In the genomic region with DNA sequence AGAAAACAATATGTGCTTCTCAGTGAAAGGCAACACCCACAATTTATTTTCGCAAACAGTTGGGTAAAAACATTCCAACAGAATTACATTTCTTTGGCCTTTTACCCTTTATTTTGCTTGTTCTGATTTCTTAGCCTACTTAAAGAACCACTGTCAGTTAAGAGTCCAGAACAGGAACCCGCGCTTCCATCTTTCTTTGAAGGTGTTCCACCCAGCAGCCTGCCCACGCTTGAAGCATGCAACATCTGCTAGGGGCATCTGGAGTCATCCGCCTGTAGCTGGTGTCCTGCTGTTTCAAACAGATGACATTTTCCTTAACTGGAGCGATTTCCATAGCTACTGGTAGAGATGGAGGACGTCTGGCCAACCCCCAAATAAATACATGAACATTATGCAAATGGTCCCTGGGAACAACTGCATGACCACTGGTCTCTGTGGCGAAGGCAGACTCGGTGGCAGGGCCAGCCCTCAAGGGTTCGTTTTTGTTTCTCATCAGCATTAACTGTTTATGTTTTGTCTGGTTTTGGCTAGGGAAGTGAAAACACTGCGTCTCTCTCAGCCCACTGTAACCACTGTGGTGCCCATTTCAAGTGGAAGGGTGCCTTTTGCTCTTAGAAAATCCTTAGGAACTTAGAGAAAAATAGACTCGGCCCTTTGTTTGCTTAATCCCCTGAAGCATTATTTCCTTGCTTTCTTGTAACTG, we compare ENCODE assay signal across 9 cellular contexts. TPM values are rescaled to one million over a fixed set of nuclear protein-coding genes. Genes with fewer than 3 reads are reported as not detected.
DNase-seq lines count a peak whose midpoint lies in the region; ATAC-seq, FAIRE-seq and TF ChIP-seq lines count a peak whose summit lies in the region.
"Had no signal": no experiment of that assay in that cellular context is flagged by ENCODE, and none has a peak within 500 bp of the region (broad histone marks: within the 10 kb centered on the region; RNA-seq: fewer than 3 reads in every experiment).

No MANE protein-coding gene starts in this region.

- H3K4me3 ChIP-seq in endodermal cell (ENCODE audit: low read length): no peak overlapping the region
- no peak overlapping the region for H3K4me3 ChIP-seq in tibial artery
- no peak overlapping the region for H3K4me3 ChIP-seq in pancreas

- H3K27me3 ChIP-seq in endodermal cell (ENCODE audit: control insufficient read depth, insufficient read depth, low read length, poor library complexity, severe bottlenecking) (peaks cover 5% of the 10 kb centered on the region), tibial artery (no peaks in the 10 kb centered on the region), pancreas (no peaks in the 10 kb centered on the region)

- H3K4me1 ChIP-seq in endodermal cell (ENCODE audit: control insufficient read depth, insufficient read depth, low read length) (no peaks in the 10 kb centered on the region), tibial artery (peaks cover 0 to 41% (median 18%) of the 10 kb centered on the region in 4 donors), pancreas (no peaks in the 10 kb centered on the region)

- DNase-seq in NCI-H748 (lab: John Stamatoyannopoulos, UW; ENCODE audit: unreplicated experiment) (peak; percentile 32), NCI-H748 treated with DMSO at 0.1 percent for 48 hours (lab: John Stamatoyannopoulos, UW) (no peak), endodermal cell (no peak), tibial artery (no peak), RCC 7860 (ENCODE audit: low spot score) (no peak), hypothalamus (lab: John Stamatoyannopoulos, UW) (no peak), pancreas (no peak)

- H3K36me3 ChIP-seq in endodermal cell (ENCODE audit: control insufficient read depth, insufficient read depth, low read length): no peaks in the 10 kb centered on the region
- H3K36me3 ChIP-seq in tibial artery: peaks cover 0 to 28% (median 14%) of the 10 kb centered on the region in 3 donors
- no peaks in the 10 kb centered on the region for H3K36me3 ChIP-seq in pancreas

- no peak for FAIRE-seq in RCC 7860 (lab: Jason Lieb, UNC)
- no peak for FAIRE-seq in pancreas (lab: Jason Lieb, UNC)
- FAIRE-seq: A204.1 had no signal

- peak; percentile 79 for ATAC-seq in HG03432 (IDR thresholded peaks at IDR 0.05; ENCODE audit: unreplicated experiment)
- ATAC-seq in pancreas: no peak

- TF ChIP-seq CTCF in endodermal cell (conservative IDR thresholded peaks at IDR 0.05): no peak
- no peak for TF ChIP-seq CTCF in tibial artery (IDR thresholded peaks at IDR 0.05)
- TF ChIP-seq CTCF in pancreas (IDR thresholded peaks at IDR 0.05): no peak

- H3K9ac ChIP-seq in endodermal cell (ENCODE audit: extremely low read depth, low read length, poor library complexity, severe bottlenecking): no peak overlapping the region

- peak overlapping the region; percentile 67 for H3K27ac ChIP-seq in endodermal cell (ENCODE audit: low read depth, low read length)
- H3K27ac ChIP-seq in tibial artery: peak overlapping the region; percentile 52 to 64
- no peak overlapping the region for H3K27ac ChIP-seq in pancreas

- H3K9me3 ChIP-seq in endodermal cell (ENCODE audit: control insufficient read depth, low read length) (no peaks in the 10 kb centered on the region), tibial artery (no peaks in the 10 kb centered on the region), pancreas (no peaks in the 10 kb centered on the region)

- peaks cover 28% of the 10 kb centered on the region for H3K4me1 Mint-ChIP-seq in endodermal cell

- no peak overlapping the region for H3K4me3 Mint-ChIP-seq in endodermal cell

- H3K27me3 Mint-ChIP-seq in endodermal cell (ENCODE audit: insufficient read depth): peaks cover 17% of the 10 kb centered on the region

- WGBS in endodermal cell (ENCODE audit: insufficient coverage in 1 of 2, insufficient read length in 1 of 2), 2 experiments: 82 to 88% methylated on average over 12 of the region's 12 CpGs
- 60 to 61% methylated on average over 12 of the region's 12 CpGs for WGBS in pancreas, 2 donors

- H3K9me3 Mint-ChIP-seq in endodermal cell: peaks cover 8% of the 10 kb centered on the region

- no peak overlapping the region for H3K27ac Mint-ChIP-seq in endodermal cell

- intact Hi-C loops in tibial artery (cut with DNase I; ENCODE audit: low total_unique reads): loop anchor here (5.0 to 10.0 kb wide), 2 partner anchors 52 to 100 kb away; a partner anchor contains a TSS
- intact Hi-C loops in pancreas (cut with DNase I): no loop called here

- peaks cover 2% of the 10 kb centered on the region for H3K36me3 Mint-ChIP-seq in endodermal cell (ENCODE audit: low read depth)

RNA-seq across cellular contexts. Expression of a gene that starts 51.6 kb away (rescaled TPM):
- total RNA-seq in endodermal cell (1 to 10 TPM in 1 of 2 donors, under 1 TPM in 1; 0.24 to 3.7 TPM), pancreas (10 to 100 TPM in 2 of 6 donors, 1 to 10 TPM in 4; 1.3 to 14.0 (median 5.0) TPM)
- polyA plus RNA-seq in endodermal cell (2013, experiment 1 of 2): 6.4 TPM
- 4.8 TPM for polyA plus RNA-seq in endodermal cell (2013, experiment 2 of 2)
- polyA plus RNA-seq in pancreas: 1 to 10 TPM; 3.4 to 5.2 TPM

Comparison
In these comparisons a context has a peak if more than half of its experiments do, and no peak if none do; other contexts are left out.
1. H3K27ac ChIP-seq: peak in endodermal cell (single experiment) and tibial artery (2 of 2); none in pancreas (0 of 4).